20 cellular contexts compared by ENCODE assay signal in the genomic region with DNA sequence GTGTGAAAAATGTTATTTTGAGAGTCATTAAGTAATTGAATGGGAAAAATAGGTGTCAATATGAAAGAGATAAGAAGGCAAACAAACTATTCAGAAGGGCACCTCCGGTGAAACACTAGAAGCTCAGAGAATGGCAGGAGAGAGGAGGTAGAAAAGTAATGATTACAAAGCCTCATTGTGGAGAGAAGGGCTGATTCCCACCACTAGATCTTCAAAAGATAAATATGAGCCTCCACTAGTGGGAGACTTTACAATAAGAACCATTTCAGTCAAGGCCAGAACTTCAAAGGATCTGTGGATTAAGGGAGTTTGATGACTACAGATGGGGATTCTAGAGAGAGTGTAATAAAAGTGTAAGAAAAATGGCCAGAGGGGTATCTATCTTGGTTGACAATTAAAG.
A peak's percentile ranks its signal among the peaks of the same experiment; 100 is the strongest.
DNase-seq lines count a peak whose midpoint lies in the region; ATAC-seq, FAIRE-seq and TF ChIP-seq lines count a peak whose summit lies in the region.
"Had no signal": no experiment of that assay in that cellular context is flagged by ENCODE, and none has a peak within 500 bp of the region (broad histone marks: within the 10 kb centered on the region; RNA-seq: fewer than 3 reads in every experiment).

No MANE protein-coding gene starts in this region.

- DNase-seq in GM23248 (no peak), NCI-H146 treated with DMSO at 0.1 percent for 48 hours (lab: John Stamatoyannopoulos, UW; ENCODE audit: unreplicated experiment) (peak; percentile 100), astrocyte (ENCODE audit: low read depth) (no peak), NCI-H82 (lab: John Stamatoyannopoulos, UW) (no peak)
- no peak for DNase-seq in activated CD4-positive, alpha-beta T cell treated with anti-CD3 and anti-CD28 coated beads, Interleukin-2, amount 50 U/mL, for 48 hours
- no peak for DNase-seq in CD8-positive, alpha-beta memory T cell
- DNase-seq: activated CD4-positive, alpha-beta T cell treated with anti-CD3 and anti-CD28 coated beads, Interleukin-2, amount 10 ng/mL, durations not matched to agents 7 days and 5 days; central memory CD4-positive, alpha-beta T cell; left cardiac atrium; naive thymus-derived CD4-positive, alpha-beta T cell; NCI-H1092 treated with DMSO at 0.1 percent for 48 hours; ovary; right lobe of liver; stomach; transverse colon had no signal

- H3K79me2 ChIP-seq in ACC112 (ENCODE audit: control insufficient read depth, insufficient read depth, low read length, unreplicated experiment) (no peaks in the 10 kb centered on the region), GM23248 (ENCODE audit: insufficient read depth) (no peaks in the 10 kb centered on the region), astrocyte (ENCODE audit: insufficient read depth, low read length) (no peaks in the 10 kb centered on the region)

- no peaks in the 10 kb centered on the region for H3K27me3 Mint-ChIP-seq in astrocyte (ENCODE audit: low read depth, unreplicated experiment)
- H3K27me3 Mint-ChIP-seq in CD8-positive, alpha-beta memory T cell = no peaks in the 10 kb centered on the region
- H3K27me3 Mint-ChIP-seq: activated CD4-positive, alpha-beta T cell treated with anti-CD3 and anti-CD28 coated beads, Interleukin-2, amount 10 ng/mL, durations not matched to agents 7 days and 5 days; activated naive CD4-positive, alpha-beta T cell treated with anti-CD3 and anti-CD28 coated beads, Interleukin-2, amount 50 U/mL, for 24 hours; naive thymus-derived CD4-positive, alpha-beta T cell had no signal

- no peak overlapping the region for H3K4me3 ChIP-seq in ACC112 (ENCODE audit: low read depth, low read length)
- H3K4me3 ChIP-seq in GM23248 = no peak overlapping the region
- H3K4me3 ChIP-seq in astrocyte (ENCODE audit: insufficient read depth, low read depth, low read length) = no peak overlapping the region
- H3K4me3 ChIP-seq in CD8-positive, alpha-beta memory T cell (ENCODE audit: low read length) = no peak overlapping the region
- H3K4me3 ChIP-seq: ovary, right lobe of liver, stomach, transverse colon had no signal

- H3K4me1 Mint-ChIP-seq in astrocyte (ENCODE audit: low read depth, unreplicated experiment) = peaks cover 14% of the 10 kb centered on the region
- no peaks in the 10 kb centered on the region for H3K4me1 Mint-ChIP-seq in CD8-positive, alpha-beta memory T cell
- H3K4me1 Mint-ChIP-seq: activated CD4-positive, alpha-beta T cell treated with anti-CD3 and anti-CD28 coated beads, Interleukin-2, amount 10 ng/mL, durations not matched to agents 7 days and 5 days; activated naive CD4-positive, alpha-beta T cell treated with anti-CD3 and anti-CD28 coated beads, Interleukin-2, amount 50 U/mL, for 24 hours; naive thymus-derived CD4-positive, alpha-beta T cell had no signal

- H3K36me3 Mint-ChIP-seq in astrocyte (ENCODE audit: low read depth, unreplicated experiment) = no peaks in the 10 kb centered on the region
- no peaks in the 10 kb centered on the region for H3K36me3 Mint-ChIP-seq in CD8-positive, alpha-beta memory T cell
- H3K36me3 Mint-ChIP-seq: activated naive CD4-positive, alpha-beta T cell treated with anti-CD3 and anti-CD28 coated beads, Interleukin-2, amount 50 U/mL, for 24 hours had no signal

- H3K4me1 ChIP-seq in ACC112 (ENCODE audit: control insufficient read depth, insufficient read depth, low read length, unreplicated experiment) (peaks cover 9% of the 10 kb centered on the region), GM23248 (ENCODE audit: insufficient read depth) (peaks cover 18% of the 10 kb centered on the region), astrocyte (ENCODE audit: insufficient read depth, low read length) (peaks cover 7% of the 10 kb centered on the region)
- H3K4me1 ChIP-seq in CD8-positive, alpha-beta memory T cell (ENCODE audit: insufficient read depth, low read length) = no peaks in the 10 kb centered on the region
- H3K4me1 ChIP-seq: right lobe of liver, stomach, transverse colon had no signal

- no peaks in the 10 kb centered on the region for H3K9me3 Mint-ChIP-seq in astrocyte (ENCODE audit: unreplicated experiment)
- peaks cover 0 to 11% (median 4%) of the 10 kb centered on the region in 5 donors for H3K9me3 Mint-ChIP-seq in CD8-positive, alpha-beta memory T cell
- H3K9me3 Mint-ChIP-seq: activated CD4-positive, alpha-beta T cell treated with anti-CD3 and anti-CD28 coated beads, Interleukin-2, amount 10 ng/mL, durations not matched to agents 7 days and 5 days; T-helper 2 cell treated with Interferon-gamma antibody and Interleukin-4, amounts not matched to agents 5 μg/mL and 100 μg/mL, for 36 hours had no signal

- H2AFZ ChIP-seq in ACC112 (ENCODE audit: low read length, unreplicated experiment) (peak overlapping the region; percentile 9), GM23248 (peak overlapping the region; percentile 20; the same call in 1 of the 2 replicates), astrocyte (ENCODE audit: low read depth, low read length) (peak overlapping the region; percentile 16)

- FAIRE-seq in astrocyte (lab: Jason Lieb, UNC) = no peak

- H3F3A ChIP-seq in GM23248 (ENCODE audit: insufficient read depth) = peaks cover 20% of the 10 kb centered on the region

- H3K4me2 ChIP-seq in GM23248 (ENCODE audit: unreplicated experiment) (peak overlapping the region; percentile 61), astrocyte (ENCODE audit: low read length) (peak overlapping the region; percentile 6)

- no peak overlapping the region for H3K9ac ChIP-seq in GM23248
- H3K9ac ChIP-seq in astrocyte (ENCODE audit: low read length) = no peak overlapping the region

- no peak for TF ChIP-seq CTCF in astrocyte (IDR thresholded peaks at IDR 0.05; ENCODE audit: insufficient read depth, low read depth, low read length)

- no peaks in the 10 kb centered on the region for H3K9me3 ChIP-seq in GM23248 (ENCODE audit: low read depth)
- no peaks in the 10 kb centered on the region for H3K9me3 ChIP-seq in astrocyte (ENCODE audit: insufficient read depth, low read depth, low read length)
- no peaks in the 10 kb centered on the region for H3K9me3 ChIP-seq in CD8-positive, alpha-beta memory T cell (ENCODE audit: low read length)
- H3K9me3 ChIP-seq: ovary, right lobe of liver, stomach, transverse colon had no signal

- peak overlapping the region; percentile 89 for H3K27ac Mint-ChIP-seq in astrocyte (ENCODE audit: unreplicated experiment)
- no peak overlapping the region for H3K27ac Mint-ChIP-seq in CD8-positive, alpha-beta memory T cell
- H3K27ac Mint-ChIP-seq: activated CD4-positive, alpha-beta T cell treated with anti-CD3 and anti-CD28 coated beads, Interleukin-2, amount 10 ng/mL, durations not matched to agents 7 days and 5 days; activated naive CD4-positive, alpha-beta T cell treated with anti-CD3 and anti-CD28 coated beads, Interleukin-2, amount 50 U/mL, for 24 hours; naive thymus-derived CD4-positive, alpha-beta T cell; T-helper 2 cell treated with Interferon-gamma antibody and Interleukin-4, amounts not matched to agents 5 μg/mL and 100 μg/mL, for 36 hours had no signal

- POLR2A ChIA-PET in CD8-positive, alpha-beta memory T cell (lab: Charles Lee) = no interaction called here

- 100% methylated on average over 1 of the region's 1 CpG for WGBS in GM23248 (ENCODE audit: low coverage in 1 of 2, low lambda C conversion rate in 2 of 2, missing lambda C conversion rate in 2 of 2), 2 experiments

- in situ Hi-C loops in GM23248 (cut with MboI) = no loop called here

- CTCF ChIA-PET in CD8-positive, alpha-beta memory T cell (lab: Charles Lee) = no interaction called here

- H3K9me2 ChIP-seq in GM23248 (ENCODE audit: insufficient read depth) = no peaks in the 10 kb centered on the region

- H3K36me3 ChIP-seq in ACC112 (ENCODE audit: insufficient read depth, low read length) = no peaks in the 10 kb centered on the region
- H3K36me3 ChIP-seq in GM23248 (ENCODE audit: low read depth) = no peaks in the 10 kb centered on the region
- H3K36me3 ChIP-seq in astrocyte (ENCODE audit: insufficient read depth, low read length) = no peaks in the 10 kb centered on the region
- H3K36me3 ChIP-seq in CD8-positive, alpha-beta memory T cell (ENCODE audit: insufficient read depth, low read length) = no peaks in the 10 kb centered on the region
- H3K36me3 ChIP-seq: ovary, right lobe of liver, stomach, transverse colon had no signal

- no peaks in the 10 kb centered on the region for H3K27me3 ChIP-seq in ACC112 (ENCODE audit: insufficient read depth, low read length)
- no peaks in the 10 kb centered on the region for H3K27me3 ChIP-seq in GM23248 (replicated peaks; ENCODE audit: insufficient read depth)
- no peaks in the 10 kb centered on the region for H3K27me3 ChIP-seq in astrocyte (ENCODE audit: insufficient read depth, low read length)
- no peaks in the 10 kb centered on the region for H3K27me3 ChIP-seq in CD8-positive, alpha-beta memory T cell (ENCODE audit: insufficient read depth, low read length, poor library complexity, severe bottlenecking)
- H3K27me3 ChIP-seq: ovary, right lobe of liver, stomach, transverse colon had no signal

- no peak overlapping the region for H3K27ac ChIP-seq in ACC112 (ENCODE audit: low read depth, low read length)
- H3K27ac ChIP-seq in GM23248 = peak overlapping the region; percentile 36
- peak overlapping the region; percentile 38 for H3K27ac ChIP-seq in astrocyte (ENCODE audit: low read depth, low read length)
- no peak overlapping the region for H3K27ac ChIP-seq in CD8-positive, alpha-beta memory T cell (ENCODE audit: low read depth, low read length)
- H3K27ac ChIP-seq: ovary, right lobe of liver, stomach, transverse colon, VCaP had no signal

- no peak for ATAC-seq in HG03025 (IDR thresholded peaks at IDR 0.05; ENCODE audit: low FRiP score, unreplicated experiment)
- ATAC-seq: naive thymus-derived CD4-positive, alpha-beta T cell; right lobe of liver had no signal

- H3K4me3 Mint-ChIP-seq in astrocyte (ENCODE audit: unreplicated experiment) = no peak overlapping the region
- no peak overlapping the region for H3K4me3 Mint-ChIP-seq in CD8-positive, alpha-beta memory T cell
- H3K4me3 Mint-ChIP-seq: activated CD4-positive, alpha-beta T cell treated with anti-CD3 and anti-CD28 coated beads, Interleukin-2, amount 10 ng/mL, durations not matched to agents 7 days and 5 days; activated naive CD4-positive, alpha-beta T cell treated with anti-CD3 and anti-CD28 coated beads, Interleukin-2, amount 50 U/mL, for 24 hours; naive thymus-derived CD4-positive, alpha-beta T cell; T-helper 2 cell treated with Interferon-gamma antibody and Interleukin-4, amounts not matched to agents 5 μg/mL and 100 μg/mL, for 36 hours had no signal

- H4K20me1 ChIP-seq in GM23248 (ENCODE audit: insufficient read depth) (no peaks in the 10 kb centered on the region), astrocyte (ENCODE audit: insufficient read depth, low read length) (no peaks in the 10 kb centered on the region)

Comparison
In these comparisons a context has a peak if more than half of its experiments do, and no peak if none do; other contexts are left out.
1. H3K27ac ChIP-seq: peak in GM23248 (single experiment) and astrocyte (single experiment); none in ACC112 (single experiment) and CD8-positive, alpha-beta memory T cell (single experiment).
2. Peak in every context shown above with its lines, with median percentiles within 50 percentile points of each other: H2AFZ ChIP-seq.